In genomic region chrX:119399772-119400101, GRCh38 we compare ENCODE assay signal across 8 cellular contexts. TPM values are rescaled to one million over a fixed set of nuclear protein-coding genes. Genes with fewer than 3 reads are reported as not detected.
A peak's percentile ranks its signal among the peaks of the same experiment; 100 is the strongest.
DNase-seq lines count a peak whose midpoint lies in the region; ATAC-seq lines count a peak whose summit lies in the region.

No MANE protein-coding gene starts in this region.

- DNase-seq in MG63 (peak; percentile 14), Kasumi-1 (lab: John Stamatoyannopoulos, UW) (no peak), mucosa of gallbladder (ENCODE audit: low spot score) (no peak)
- DNase-seq in effector memory CD4-positive, alpha-beta T cell: no peak
- no peak for DNase-seq in activated CD4-positive, alpha-beta T cell treated with anti-CD3 and anti-CD28 coated beads for 1 hour

- H3K36me3 ChIP-seq in MG63 (no peaks in the 10 kb centered on the region), muscle layer of colon (ENCODE audit: insufficient read depth, low read length) (no peaks in the 10 kb centered on the region)
- no peaks in the 10 kb centered on the region for H3K36me3 ChIP-seq in effector memory CD4-positive, alpha-beta T cell (ENCODE audit: control insufficient read depth, insufficient read depth, low read length)

- H3K27me3 ChIP-seq in MG63 (no peaks in the 10 kb centered on the region), muscle layer of colon (ENCODE audit: control insufficient read depth in 1 of 2, insufficient read depth in 2 of 2, low read length in 2 of 2) (peaks cover 3 to 4% of the 10 kb centered on the region in 2 donors)
- no peaks in the 10 kb centered on the region for H3K27me3 ChIP-seq in effector memory CD4-positive, alpha-beta T cell (replicated peaks; ENCODE audit: control insufficient read depth, insufficient read depth, low read length, poor library complexity, severe bottlenecking)

- ATAC-seq in GM19395 (IDR thresholded peaks at IDR 0.05; ENCODE audit: unreplicated experiment): peak; percentile 31
- no peak for ATAC-seq in HG02885 (IDR thresholded peaks at IDR 0.05; ENCODE audit: poor library complexity, unreplicated experiment)

- H3K9me3 ChIP-seq in MG63 (no peaks in the 10 kb centered on the region), muscle layer of colon (ENCODE audit: low read length) (no peaks in the 10 kb centered on the region)
- H3K9me3 ChIP-seq in effector memory CD4-positive, alpha-beta T cell (ENCODE audit: control insufficient read depth, low read length): no peaks in the 10 kb centered on the region

- H3K27ac ChIP-seq in effector memory CD4-positive, alpha-beta T cell (ENCODE audit: insufficient read depth, low read length, poor library complexity, severe bottlenecking): no peak overlapping the region
- peak overlapping the region; percentile 80 for H3K27ac ChIP-seq in muscle layer of colon (ENCODE audit: low read depth, low read length)

- H3K4me3 ChIP-seq in MG63 (peak overlapping the region; percentile 65), muscle layer of colon (ENCODE audit: low read depth in 1 of 2, low read length in 2 of 2) (peak overlapping the region; percentile 31 to 65)
- peak overlapping the region; percentile 40 for H3K4me3 ChIP-seq in effector memory CD4-positive, alpha-beta T cell (ENCODE audit: insufficient read depth, low read depth, low read length, poor library complexity, severe bottlenecking)

- H3K9ac ChIP-seq in muscle layer of colon (ENCODE audit: low read length): peak overlapping the region; percentile 37

- no peaks in the 10 kb centered on the region for H3K4me1 ChIP-seq in effector memory CD4-positive, alpha-beta T cell (ENCODE audit: control insufficient read depth, insufficient read depth, low read length, poor library complexity, severe bottlenecking)
- H3K4me1 ChIP-seq in muscle layer of colon (ENCODE audit: insufficient read depth, low read length): no peaks in the 10 kb centered on the region

RNA-seq across cellular contexts. Expression of gene SLC25A43, which starts 0.6 kb away (rescaled TPM):
- 16.4 and 19.8 TPM in 2 replicates for total RNA-seq in MG63 (2014; rRNA removed; shearing (Covaris generic); ENCODE audit: low replicate concordance)
- 4.3 TPM for total RNA-seq in mucosa of gallbladder
